In the genomic region with DNA sequence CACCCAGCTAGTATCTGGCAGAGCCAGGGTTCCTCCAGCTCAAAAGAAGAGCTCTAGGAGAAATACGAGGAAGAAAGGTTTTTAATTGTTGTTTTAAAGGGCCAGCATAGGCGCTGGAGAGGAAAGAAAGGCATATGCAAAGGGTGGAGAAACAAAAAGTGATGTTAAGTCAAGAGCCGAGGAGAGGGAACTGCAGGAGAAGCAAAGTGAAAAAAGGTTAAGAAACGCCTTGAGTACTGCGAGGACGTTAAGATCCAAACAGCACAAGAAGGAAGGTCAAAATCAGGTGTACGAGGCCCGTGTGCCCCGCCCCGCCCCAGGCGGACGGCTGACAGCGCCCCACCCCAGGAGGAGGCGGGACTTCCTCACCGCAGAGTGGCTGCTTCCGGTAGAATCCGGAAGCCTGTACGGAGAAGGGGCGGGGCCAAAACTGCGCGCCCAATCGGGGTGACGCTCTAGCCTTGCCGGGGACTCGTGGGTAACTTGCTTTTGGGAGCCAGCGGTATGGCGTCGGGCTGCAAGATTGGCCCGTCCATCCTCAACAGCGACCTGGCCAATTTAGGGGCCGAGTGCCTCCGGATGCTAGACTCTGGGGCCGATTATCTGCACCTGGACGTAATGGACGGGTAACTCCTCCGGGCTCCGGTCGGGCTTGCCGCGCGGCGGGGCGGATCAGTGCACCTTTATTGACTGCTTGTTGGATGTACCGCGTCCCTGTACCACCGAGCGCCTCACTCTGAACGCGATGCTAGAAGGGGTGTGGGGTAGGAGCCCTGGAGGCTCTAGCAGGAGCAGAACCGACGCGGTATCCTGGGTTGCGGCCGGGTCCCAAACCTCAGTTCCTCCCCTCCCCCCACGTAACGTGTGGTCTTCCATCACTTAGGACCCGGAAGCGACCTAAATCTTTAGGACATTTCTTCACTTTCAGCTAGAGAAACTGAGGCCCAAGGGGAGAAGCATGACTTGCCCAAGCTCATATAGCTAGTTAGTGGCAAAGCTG, we compare ENCODE assay signal across 1 cellular context.
A peak's percentile ranks its signal among the peaks of the same experiment; 100 is the strongest.
TF ChIP-seq lines count a peak whose summit lies in the region.

A gene (plus strand): TSS at position 481 of the 1,000 bp plus-strand sequence. CDS start 24 bp downstream, at position 505.

TF ChIP-seq in HepG2, 621 proteins besides CTCF, POLR2A, EP300 and RAD21 (continued from another document and continues in another):
- TF ChIP-seq, protein P1, sequence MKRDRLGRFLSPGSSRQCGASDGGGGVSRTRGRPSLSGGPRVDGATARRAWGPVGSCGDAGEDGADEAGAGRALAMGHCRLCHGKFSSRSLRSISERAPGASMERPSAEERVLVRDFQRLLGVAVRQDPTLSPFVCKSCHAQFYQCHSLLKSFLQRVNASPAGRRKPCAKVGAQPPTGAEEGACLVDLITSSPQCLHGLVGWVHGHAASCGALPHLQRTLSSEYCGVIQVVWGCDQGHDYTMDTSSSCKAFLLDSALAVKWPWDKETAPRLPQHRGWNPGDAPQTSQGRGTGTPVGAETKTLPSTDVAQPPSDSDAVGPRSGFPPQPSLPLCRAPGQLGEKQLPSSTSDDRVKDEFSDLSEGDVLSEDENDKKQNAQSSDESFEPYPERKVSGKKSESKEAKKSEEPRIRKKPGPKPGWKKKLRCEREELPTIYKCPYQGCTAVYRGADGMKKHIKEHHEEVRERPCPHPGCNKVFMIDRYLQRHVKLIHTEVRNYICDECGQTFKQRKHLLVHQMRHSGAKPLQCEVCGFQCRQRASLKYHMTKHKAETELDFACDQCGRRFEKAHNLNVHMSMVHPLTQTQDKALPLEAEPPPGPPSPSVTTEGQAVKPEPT (CRISPR knock-in tag; IDR thresholded peaks at IDR 0.05; ENCODE audit: low read depth): no peak
- TF ChIP-seq ZFP36L1 (CRISPR knock-in tag; IDR thresholded peaks at IDR 0.05) (no peak), ELF1 (CRISPR knock-in tag; IDR thresholded peaks at IDR 0.05) (peak; percentile 97), ZNF350 (CRISPR knock-in tag; IDR thresholded peaks at IDR 0.05; ENCODE audit: borderline replicate concordance, low read depth) (peak; percentile 58; the same call in 1 of the 2 replicates), REL (CRISPR knock-in tag; conservative IDR thresholded peaks at IDR 0.05) (0 out of 2 replicates have a peak, but pooled peaks have one; percentile 72), ZNF614 (CRISPR knock-in tag; IDR thresholded peaks at IDR 0.05; ENCODE audit: borderline replicate concordance) (peak; percentile 64; the same call in 1 of the 2 replicates), NR1H2 (CRISPR knock-in tag; IDR thresholded peaks at IDR 0.05; ENCODE audit: borderline replicate concordance, low read depth) (no peak), ZNF713 (CRISPR knock-in tag; IDR thresholded peaks at IDR 0.05) (no peak), IRX3 (CRISPR knock-in tag; IDR thresholded peaks at IDR 0.05; ENCODE audit: borderline replicate concordance, low read depth) (0 out of 2 replicates have a peak, but pooled peaks have one; percentile 58), TBL1XR1 (IDR thresholded peaks at IDR 0.05; ENCODE audit: borderline replicate concordance, low read length, partially characterized antibody) (peak; percentile 71), CBX2 (IDR thresholded peaks at IDR 0.05; ENCODE audit: low read depth, low read length) (no peak), CBX2 (CRISPR knock-in tag; IDR thresholded peaks at IDR 0.05; ENCODE audit: low read depth) (no peak; the same call in 1 of the 2 replicates), JARID2 (CRISPR knock-in tag; IDR thresholded peaks at IDR 0.05; ENCODE audit: insufficient replicate concordance) (no peak), ZNF605 (CRISPR knock-in tag; IDR thresholded peaks at IDR 0.05) (peak; percentile 81), IKZF1 (IDR thresholded peaks at IDR 0.05) (no peak), ETV5 (CRISPR knock-in tag; IDR thresholded peaks at IDR 0.05; ENCODE audit: borderline replicate concordance) (peak; percentile 51; the same call in 1 of the 2 replicates), DNMT3B (CRISPR knock-in tag; conservative IDR thresholded peaks at IDR 0.05) (no peak; the same call in 1 of the 2 replicates), KMT2B (CRISPR knock-in tag; IDR thresholded peaks at IDR 0.05) (peak; percentile 95), SMAD3 (CRISPR knock-in tag; IDR thresholded peaks at IDR 0.05) (0 out of 2 replicates have a peak, but pooled peaks have one; percentile 70), ZKSCAN8 (CRISPR knock-in tag; IDR thresholded peaks at IDR 0.05; ENCODE audit: borderline replicate concordance) (no peak), FOXM1 (CRISPR knock-in tag; IDR thresholded peaks at IDR 0.05) (no peak), ZNF260 (CRISPR knock-in tag; IDR thresholded peaks at IDR 0.05; ENCODE audit: borderline replicate concordance, low read depth) (no peak), ASH2L (IDR thresholded peaks at IDR 0.05; ENCODE audit: insufficient read length, low read depth, low read length) (peak; percentile 96), XRCC5 (optimal IDR thresholded peaks at IDR 0.05; ENCODE audit: low read length) (peak; percentile 65)
- TF ChIP-seq, protein P2, sequence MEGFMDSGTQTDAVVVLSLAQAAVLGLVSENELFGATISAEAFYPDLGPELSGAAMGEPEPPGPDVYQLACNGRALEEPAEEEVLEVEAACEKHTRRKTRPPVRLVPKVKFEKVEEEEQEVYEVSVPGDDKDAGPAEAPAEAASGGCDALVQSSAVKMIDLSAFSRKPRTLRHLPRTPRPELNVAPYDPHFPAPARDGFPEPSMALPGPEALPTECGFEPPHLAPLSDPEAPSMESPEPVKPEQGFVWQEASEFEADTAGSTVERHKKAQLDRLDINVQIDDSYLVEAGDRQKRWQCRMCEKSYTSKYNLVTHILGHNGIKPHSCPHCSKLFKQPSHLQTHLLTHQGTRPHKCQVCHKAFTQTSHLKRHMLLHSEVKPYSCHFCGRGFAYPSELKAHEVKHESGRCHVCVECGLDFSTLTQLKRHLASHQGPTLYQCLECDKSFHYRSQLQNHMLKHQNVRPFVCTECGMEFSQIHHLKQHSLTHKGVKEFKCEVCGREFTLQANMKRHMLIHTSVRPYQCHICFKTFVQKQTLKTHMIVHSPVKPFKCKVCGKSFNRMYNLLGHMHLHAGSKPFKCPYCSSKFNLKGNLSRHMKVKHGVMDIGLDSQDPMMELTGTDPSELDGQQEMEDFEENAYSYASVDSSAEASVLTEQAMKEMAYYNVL (CRISPR knock-in tag; IDR thresholded peaks at IDR 0.05; ENCODE audit: borderline replicate concordance): 0 out of 2 replicates have a peak, but pooled peaks have one; percentile 70
- TF ChIP-seq, protein P3, sequence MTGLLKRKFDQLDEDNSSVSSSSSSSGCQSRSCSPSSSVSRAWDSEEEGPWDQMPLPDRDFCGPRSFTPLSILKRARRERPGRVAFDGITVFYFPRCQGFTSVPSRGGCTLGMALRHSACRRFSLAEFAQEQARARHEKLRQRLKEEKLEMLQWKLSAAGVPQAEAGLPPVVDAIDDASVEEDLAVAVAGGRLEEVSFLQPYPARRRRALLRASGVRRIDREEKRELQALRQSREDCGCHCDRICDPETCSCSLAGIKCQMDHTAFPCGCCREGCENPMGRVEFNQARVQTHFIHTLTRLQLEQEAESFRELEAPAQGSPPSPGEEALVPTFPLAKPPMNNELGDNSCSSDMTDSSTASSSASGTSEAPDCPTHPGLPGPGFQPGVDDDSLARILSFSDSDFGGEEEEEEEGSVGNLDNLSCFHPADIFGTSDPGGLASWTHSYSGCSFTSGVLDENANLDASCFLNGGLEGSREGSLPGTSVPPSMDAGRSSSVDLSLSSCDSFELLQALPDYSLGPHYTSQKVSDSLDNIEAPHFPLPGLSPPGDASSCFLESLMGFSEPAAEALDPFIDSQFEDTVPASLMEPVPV (CRISPR knock-in tag; IDR thresholded peaks at IDR 0.05): no peak; the same call in 1 of the 2 replicates
- TF ChIP-seq, protein P4, sequence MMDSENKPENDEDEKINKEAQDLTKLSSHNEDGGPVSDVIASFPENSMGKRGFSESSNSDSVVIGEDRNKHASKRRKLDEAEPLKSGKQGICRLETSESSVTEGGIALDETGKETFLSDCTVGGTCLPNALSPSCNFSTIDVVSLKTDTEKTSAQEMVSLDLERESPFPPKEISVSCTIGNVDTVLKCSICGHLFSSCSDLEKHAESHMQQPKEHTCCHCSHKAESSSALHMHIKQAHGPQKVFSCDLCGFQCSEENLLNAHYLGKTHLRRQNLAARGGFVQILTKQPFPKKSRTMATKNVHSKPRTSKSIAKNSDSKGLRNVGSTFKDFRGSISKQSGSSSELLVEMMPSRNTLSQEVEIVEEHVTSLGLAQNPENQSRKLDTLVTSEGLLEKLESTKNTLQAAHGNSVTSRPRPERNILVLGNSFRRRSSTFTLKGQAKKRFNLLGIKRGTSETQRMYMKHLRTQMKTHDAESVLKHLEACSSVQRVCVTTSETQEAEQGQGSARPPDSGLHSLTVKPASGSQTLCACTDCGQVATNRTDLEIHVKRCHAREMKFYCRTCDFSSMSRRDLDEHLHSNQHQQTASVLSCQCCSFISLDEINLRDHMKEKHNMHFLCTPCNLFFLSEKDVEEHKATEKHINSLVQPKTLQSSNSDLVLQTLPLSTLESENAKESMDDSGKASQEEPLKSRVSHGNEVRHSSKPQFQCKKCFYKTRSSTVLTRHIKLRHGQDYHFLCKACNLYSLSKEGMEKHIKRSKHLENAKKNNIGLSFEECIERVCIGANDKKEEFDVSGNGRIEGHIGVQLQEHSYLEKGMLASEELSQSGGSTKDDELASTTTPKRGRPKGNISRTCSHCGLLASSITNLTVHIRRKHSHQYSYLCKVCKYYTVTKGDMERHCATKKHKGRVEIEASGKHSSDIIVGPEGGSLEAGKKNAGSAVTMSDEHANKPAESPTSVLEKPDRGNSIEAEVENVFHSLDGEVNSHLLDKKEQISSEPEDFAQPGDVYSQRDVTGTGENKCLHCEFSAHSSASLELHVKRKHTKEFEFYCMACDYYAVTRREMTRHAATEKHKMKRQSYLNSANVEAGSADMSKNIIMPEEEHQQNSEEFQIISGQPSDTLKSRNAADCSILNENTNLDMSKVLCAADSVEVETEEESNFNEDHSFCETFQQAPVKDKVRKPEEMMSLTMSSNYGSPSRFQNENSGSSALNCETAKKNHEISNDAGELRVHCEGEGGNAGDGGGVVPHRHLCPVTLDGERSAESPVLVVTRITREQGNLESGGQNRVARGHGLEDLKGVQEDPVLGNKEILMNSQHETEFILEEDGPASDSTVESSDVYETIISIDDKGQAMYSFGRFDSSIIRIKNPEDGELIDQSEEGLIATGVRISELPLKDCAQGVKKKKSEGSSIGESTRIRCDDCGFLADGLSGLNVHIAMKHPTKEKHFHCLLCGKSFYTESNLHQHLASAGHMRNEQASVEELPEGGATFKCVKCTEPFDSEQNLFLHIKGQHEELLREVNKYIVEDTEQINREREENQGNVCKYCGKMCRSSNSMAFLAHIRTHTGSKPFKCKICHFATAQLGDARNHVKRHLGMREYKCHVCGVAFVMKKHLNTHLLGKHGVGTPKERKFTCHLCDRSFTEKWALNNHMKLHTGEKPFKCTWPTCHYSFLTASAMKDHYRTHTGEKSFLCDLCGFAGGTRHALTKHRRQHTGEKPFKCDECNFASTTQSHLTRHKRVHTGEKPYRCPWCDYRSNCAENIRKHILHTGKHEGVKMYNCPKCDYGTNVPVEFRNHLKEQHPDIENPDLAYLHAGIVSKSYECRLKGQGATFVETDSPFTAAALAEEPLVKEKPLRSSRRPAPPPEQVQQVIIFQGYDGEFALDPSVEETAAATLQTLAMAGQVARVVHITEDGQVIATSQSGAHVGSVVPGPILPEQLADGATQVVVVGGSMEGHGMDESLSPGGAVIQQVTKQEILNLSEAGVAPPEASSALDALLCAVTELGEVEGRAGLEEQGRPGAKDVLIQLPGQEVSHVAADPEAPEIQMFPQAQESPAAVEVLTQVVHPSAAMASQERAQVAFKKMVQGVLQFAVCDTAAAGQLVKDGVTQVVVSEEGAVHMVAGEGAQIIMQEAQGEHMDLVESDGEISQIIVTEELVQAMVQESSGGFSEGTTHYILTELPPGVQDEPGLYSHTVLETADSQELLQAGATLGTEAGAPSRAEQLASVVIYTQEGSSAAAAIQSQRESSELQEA (CRISPR knock-in tag; IDR thresholded peaks at IDR 0.05; ENCODE audit: not compliant biosample characterization): peak; percentile 95
- TF ChIP-seq, protein P5, sequence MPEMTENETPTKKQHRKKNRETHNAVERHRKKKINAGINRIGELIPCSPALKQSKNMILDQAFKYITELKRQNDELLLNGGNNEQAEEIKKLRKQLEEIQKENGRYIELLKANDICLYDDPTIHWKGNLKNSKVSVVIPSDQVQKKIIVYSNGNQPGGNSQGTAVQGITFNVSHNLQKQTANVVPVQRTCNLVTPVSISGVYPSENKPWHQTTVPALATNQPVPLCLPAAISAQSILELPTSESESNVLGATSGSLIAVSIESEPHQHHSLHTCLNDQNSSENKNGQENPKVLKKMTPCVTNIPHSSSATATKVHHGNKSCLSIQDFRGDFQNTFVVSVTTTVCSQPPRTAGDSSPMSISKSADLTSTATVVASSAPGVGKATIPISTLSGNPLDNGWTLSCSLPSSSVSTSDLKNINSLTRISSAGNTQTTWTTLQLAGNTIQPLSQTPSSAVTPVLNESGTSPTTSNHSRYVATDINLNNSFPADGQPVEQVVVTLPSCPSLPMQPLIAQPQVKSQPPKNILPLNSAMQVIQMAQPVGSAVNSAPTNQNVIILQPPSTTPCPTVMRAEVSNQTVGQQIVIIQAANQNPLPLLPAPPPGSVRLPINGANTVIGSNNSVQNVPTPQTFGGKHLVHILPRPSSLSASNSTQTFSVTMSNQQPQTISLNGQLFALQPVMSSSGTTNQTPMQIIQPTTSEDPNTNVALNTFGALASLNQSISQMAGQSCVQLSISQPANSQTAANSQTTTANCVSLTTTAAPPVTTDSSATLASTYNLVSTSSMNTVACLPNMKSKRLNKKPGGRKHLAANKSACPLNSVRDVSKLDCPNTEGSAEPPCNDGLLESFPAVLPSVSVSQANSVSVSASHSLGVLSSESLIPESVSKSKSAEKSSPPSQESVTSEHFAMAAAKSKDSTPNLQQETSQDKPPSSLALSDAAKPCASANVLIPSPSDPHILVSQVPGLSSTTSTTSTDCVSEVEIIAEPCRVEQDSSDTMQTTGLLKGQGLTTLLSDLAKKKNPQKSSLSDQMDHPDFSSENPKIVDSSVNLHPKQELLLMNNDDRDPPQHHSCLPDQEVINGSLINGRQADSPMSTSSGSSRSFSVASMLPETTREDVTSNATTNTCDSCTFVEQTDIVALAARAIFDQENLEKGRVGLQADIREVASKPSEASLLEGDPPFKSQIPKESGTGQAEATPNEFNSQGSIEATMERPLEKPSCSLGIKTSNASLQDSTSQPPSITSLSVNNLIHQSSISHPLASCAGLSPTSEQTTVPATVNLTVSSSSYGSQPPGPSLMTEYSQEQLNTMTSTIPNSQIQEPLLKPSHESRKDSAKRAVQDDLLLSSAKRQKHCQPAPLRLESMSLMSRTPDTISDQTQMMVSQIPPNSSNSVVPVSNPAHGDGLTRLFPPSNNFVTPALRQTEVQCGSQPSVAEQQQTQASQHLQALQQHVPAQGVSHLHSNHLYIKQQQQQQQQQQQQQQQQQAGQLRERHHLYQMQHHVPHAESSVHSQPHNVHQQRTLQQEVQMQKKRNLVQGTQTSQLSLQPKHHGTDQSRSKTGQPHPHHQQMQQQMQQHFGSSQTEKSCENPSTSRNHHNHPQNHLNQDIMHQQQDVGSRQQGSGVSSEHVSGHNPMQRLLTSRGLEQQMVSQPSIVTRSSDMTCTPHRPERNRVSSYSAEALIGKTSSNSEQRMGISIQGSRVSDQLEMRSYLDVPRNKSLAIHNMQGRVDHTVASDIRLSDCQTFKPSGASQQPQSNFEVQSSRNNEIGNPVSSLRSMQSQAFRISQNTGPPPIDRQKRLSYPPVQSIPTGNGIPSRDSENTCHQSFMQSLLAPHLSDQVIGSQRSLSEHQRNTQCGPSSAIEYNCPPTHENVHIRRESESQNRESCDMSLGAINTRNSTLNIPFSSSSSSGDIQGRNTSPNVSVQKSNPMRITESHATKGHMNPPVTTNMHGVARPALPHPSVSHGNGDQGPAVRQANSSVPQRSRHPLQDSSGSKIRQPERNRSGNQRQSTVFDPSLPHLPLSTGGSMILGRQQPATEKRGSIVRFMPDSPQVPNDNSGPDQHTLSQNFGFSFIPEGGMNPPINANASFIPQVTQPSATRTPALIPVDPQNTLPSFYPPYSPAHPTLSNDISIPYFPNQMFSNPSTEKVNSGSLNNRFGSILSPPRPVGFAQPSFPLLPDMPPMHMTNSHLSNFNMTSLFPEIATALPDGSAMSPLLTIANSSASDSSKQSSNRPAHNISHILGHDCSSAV (CRISPR knock-in tag; IDR thresholded peaks at IDR 0.05; ENCODE audit: borderline replicate concordance): no peak
